In genomic region chr21:46059195-46059594, GRCh38 we compare ENCODE assay signal across 20 cellular contexts. TPM values are rescaled to one million over a fixed set of nuclear protein-coding genes. Genes with fewer than 3 reads are reported as not detected.
A peak's percentile ranks its signal among the peaks of the same experiment; 100 is the strongest.
DNase-seq lines count a peak whose midpoint lies in the region; ATAC-seq and TF ChIP-seq lines count a peak whose summit lies in the region.
"Had no signal": no experiment of that assay in that cellular context is flagged by ENCODE, and none has a peak within 500 bp of the region (broad histone marks: within the 10 kb centered on the region; RNA-seq: fewer than 3 reads in every experiment).

No MANE protein-coding gene starts in this region.

- intact Hi-C loops in PC-3 (cut with micrococcal nuclease), result no loop called here

- TF ChIP-seq CTCF in PC-3 (conservative IDR thresholded peaks at IDR 0.05; ENCODE audit: low read depth, low read length) (no peak), MM.1S (IDR thresholded peaks at IDR 0.05; ENCODE audit: low read length) (no peak), foreskin fibroblast (IDR thresholded peaks at IDR 0.05; ENCODE audit: low read depth, low read length) (no peak)

- no peak overlapping the region for H3K9ac ChIP-seq in BLaER1
- H3K9ac ChIP-seq in PC-3 (ENCODE audit: low read length), result no peak overlapping the region; the same call in 1 of the 2 replicates
- H3K9ac ChIP-seq in MM.1S (ENCODE audit: low read length), result no peak overlapping the region

- no peaks in the 10 kb centered on the region for H3F3A ChIP-seq in PC-3 (ENCODE audit: low read length, unreplicated experiment)
- no peaks in the 10 kb centered on the region for H3F3A ChIP-seq in MM.1S (ENCODE audit: insufficient read depth, low read length)

- H3K4me2 ChIP-seq in BLaER1 (peak overlapping the region; percentile 100; the same call in 1 of the 2 replicates), PC-3 (ENCODE audit: low read length) (no peak overlapping the region), MM.1S (ENCODE audit: low read depth, low read length) (no peak overlapping the region)
- H3K4me2 ChIP-seq: hepatocyte had no signal

- POLR2A ChIA-PET in PC-3 (lab: Charles Lee; ENCODE audit: unreplicated experiment), result no interaction called here

- no peak for DNase-seq in PC-3
- peak; percentile 21 for DNase-seq in islet precursor cell
- DNase-seq in stimulated activated CD8-positive, alpha-beta memory T cell treated with anti-CD3 and anti-CD28 coated beads, Interleukin-4, amount 100 ng/mL, for 48 hours, result peak; percentile 11
- no peak for DNase-seq in MM.1S
- DNase-seq in foreskin fibroblast, result no peak
- DNase-seq: amniotic stem cell; cerebellar nuclear complex; DMS79; effector memory CD8-positive, alpha-beta T cell; KBM-7; mammary epithelial cell; NCI-H187 treated with DMSO at 0.1 percent for 48 hours; NCI-H2227 treated with DMSO at 0.1 percent for 48 hours; PC-9; substantia nigra had no signal

- H3K9me3 ChIP-seq in BLaER1 (peaks cover 27% of the 10 kb centered on the region), PC-3 (ENCODE audit: low read length) (peaks cover 16% of the 10 kb centered on the region; the same call in 1 of the 2 replicates), MM.1S (replicated peaks; ENCODE audit: insufficient read depth, low read length) (no peaks in the 10 kb centered on the region)

- H3K9me2 ChIP-seq in PC-3 (replicated peaks; ENCODE audit: low read length), result no peaks in the 10 kb centered on the region
- no peaks in the 10 kb centered on the region for H3K9me2 ChIP-seq in MM.1S (replicated peaks; ENCODE audit: insufficient read depth, low read length)

- no peak overlapping the region for H3K27ac ChIP-seq in BLaER1
- H3K27ac ChIP-seq in PC-3 (ENCODE audit: low read length), result peak overlapping the region; percentile 97; the same call in 1 of the 2 replicates
- H3K27ac ChIP-seq in MM.1S (ENCODE audit: low read length), result no peak overlapping the region
- H3K27ac ChIP-seq: hepatocyte had no signal

- peaks cover 51% of the 10 kb centered on the region for H3K4me1 ChIP-seq in BLaER1
- peaks cover 24% of the 10 kb centered on the region for H3K4me1 ChIP-seq in PC-3 (ENCODE audit: insufficient read depth, low read length)
- H3K4me1 ChIP-seq in MM.1S (ENCODE audit: low read length), result no peaks in the 10 kb centered on the region

- peaks cover 28% of the 10 kb centered on the region for H4K20me1 ChIP-seq in BLaER1
- no peaks in the 10 kb centered on the region for H4K20me1 ChIP-seq in PC-3 (ENCODE audit: low read length)
- no peaks in the 10 kb centered on the region for H4K20me1 ChIP-seq in MM.1S (ENCODE audit: insufficient read depth, low read length)

- H2AFZ ChIP-seq in PC-3 (ENCODE audit: low read length), result no peak overlapping the region
- no peak overlapping the region for H2AFZ ChIP-seq in MM.1S (ENCODE audit: low read length)
- H2AFZ ChIP-seq: hepatocyte, PC-9 had no signal

- ATAC-seq in PC-3 (no peak), HG03108 (IDR thresholded peaks at IDR 0.05; ENCODE audit: unreplicated experiment) (no peak)
- ATAC-seq: activated T-helper 17 cell treated with anti-CD3 and anti-CD28 coated beads, Interleukin-2, amount 50 U/mL, for 72 hours; effector memory CD8-positive, alpha-beta T cell; WTC11 had no signal

- BruUV-seq in PC-3 (replicated peaks; lab: Mats Ljungman, UMichigan), result no TSS peak

- H3K79me2 ChIP-seq in PC-3 (ENCODE audit: low read length) (no peaks in the 10 kb centered on the region), MM.1S (ENCODE audit: low read length) (no peaks in the 10 kb centered on the region)
- H3K79me2 ChIP-seq: hepatocyte had no signal

- H3K36me3 ChIP-seq in BLaER1 (no peaks in the 10 kb centered on the region), PC-3 (ENCODE audit: low read depth, low read length) (peaks cover 13% of the 10 kb centered on the region), MM.1S (replicated peaks; ENCODE audit: insufficient read depth, low read length) (no peaks in the 10 kb centered on the region)

- H3K27me3 ChIP-seq in BLaER1, result peaks cover 29% of the 10 kb centered on the region
- no peaks in the 10 kb centered on the region for H3K27me3 ChIP-seq in PC-3 (ENCODE audit: low read length)
- H3K27me3 ChIP-seq in MM.1S (replicated peaks; ENCODE audit: insufficient read depth, low read length), result peaks cover 95% of the 10 kb centered on the region
- H3K27me3 ChIP-seq: hepatocyte had no signal

- no peak overlapping the region for H3K4me3 ChIP-seq in BLaER1
- no peak overlapping the region for H3K4me3 ChIP-seq in PC-3 (ENCODE audit: low read length)
- no peak overlapping the region for H3K4me3 ChIP-seq in MM.1S (ENCODE audit: low read length)
- H3K4me3 ChIP-seq in foreskin fibroblast (ENCODE audit: low read depth in 1 of 2, low read length in 2 of 2), result no peak overlapping the region
- H3K4me3 ChIP-seq: hepatocyte, PC-9 had no signal

- CTCF ChIA-PET in PC-3 (lab: Charles Lee), result no interaction called here

RNA-seq across cellular contexts. Expression of gene COL6A2, which starts 38.7 kb away (rescaled TPM):
- total RNA-seq in PC-3 (2014; rRNA removed), result 521 and 654 TPM in 2 replicates

Comparison
In these comparisons a context has a peak if more than half of its experiments do, and no peak if none do; other contexts are left out.
1. DNase-seq: peak in islet precursor cell (single experiment) and stimulated activated CD8-positive, alpha-beta memory T cell treated with anti-CD3 and anti-CD28 coated beads, Interleukin-4, amount 100 ng/mL, for 48 hours (single experiment); none in PC-3 (single experiment), MM.1S (single experiment) and foreskin fibroblast (0 of 2).